In genomic region chr18:10081477-10081876, GRCh38 we compare ENCODE assay signal across 18 cellular contexts.
DNase-seq lines count a peak whose midpoint lies in the region; ATAC-seq and TF ChIP-seq lines count a peak whose summit lies in the region.
"Had no signal": no experiment of that assay in that cellular context is flagged by ENCODE, and none has a peak within 500 bp of the region (broad histone marks: within the 10 kb centered on the region; RNA-seq: fewer than 3 reads in every experiment).

No MANE protein-coding gene starts in this region.

- no peak overlapping the region for H3K4me3 ChIP-seq in right atrium auricular region
- H3K4me3 ChIP-seq in thyroid gland (replicated peaks in 1 of 3): no peak overlapping the region
- H3K4me3 ChIP-seq: SJCRH30 had no signal

- TF ChIP-seq POLR2A in thyroid gland (IDR thresholded peaks at IDR 0.05): no peak

- no peak overlapping the region for H3K27ac ChIP-seq in right atrium auricular region
- H3K27ac ChIP-seq in thyroid gland: no peak overlapping the region
- H3K27ac ChIP-seq: SJCRH30 had no signal

- H3K4me1 ChIP-seq in right atrium auricular region (no peaks in the 10 kb centered on the region), thyroid gland (peaks cover 0 to 15% of the 10 kb centered on the region in 2 donors)
- H3K4me1 ChIP-seq: SJCRH30 had no signal

- TF ChIP-seq CTCF in right atrium auricular region (IDR thresholded peaks at IDR 0.05) (no peak), thyroid gland (IDR thresholded peaks at IDR 0.05) (no peak), GM13977 (IDR thresholded peaks at IDR 0.05; ENCODE audit: extremely low read depth, insufficient read depth, missing control alignments) (no peak)

- 23 to 33% methylated on average over 4 of the region's 4 CpGs for WGBS in thyroid gland, 2 donors

- no peaks in the 10 kb centered on the region for H3K36me3 ChIP-seq in right atrium auricular region
- no peaks in the 10 kb centered on the region for H3K36me3 ChIP-seq in thyroid gland
- H3K36me3 ChIP-seq: SJCRH30 had no signal

- H3K27me3 ChIP-seq in right atrium auricular region (no peaks in the 10 kb centered on the region), thyroid gland (no peaks in the 10 kb centered on the region)
- H3K27me3 ChIP-seq: SJCRH30 had no signal

- DNase-seq in Right ventricle myocardium inferior (ENCODE audit: missing footprints) (no peak), right atrium auricular region (ENCODE audit: low spot score) (no peak), NCI-H524 (lab: John Stamatoyannopoulos, UW) (peak; percentile 18 to 68), fibroblast of gingiva (ENCODE audit: low read depth) (peak; percentile 17), thyroid gland (peak; percentile 7 to 13), C1 segment of cervical spinal cord (lab: John Stamatoyannopoulos, UW) (no peak), GM13977 (ENCODE audit: low spot score) (no peak)
- DNase-seq in stimulated activated CD4-positive, alpha-beta T cell treated with anti-CD3 and anti-CD28 coated beads, Interleukin-4, amount 100 ng/mL, for 24 hours: no peak
- DNase-seq: activated B cell treated with CpG ODN at 0.5 μM for 24 hours; activated CD8-positive, alpha-beta memory T cell treated with anti-CD3 and anti-CD28 coated beads for 24 hours; activated T-cell treated with anti-CD3 and anti-CD28 coated beads, Interleukin-2, amount 50 U/mL, for 72 hours; CD4-positive, alpha-beta memory T cell; EL; NCI-H226; stimulated activated CD4-positive, alpha-beta T cell treated with anti-CD3 and anti-CD28 coated beads, Interleukin-1b, Interleukin-23, amount 100 ng/mL, for 48 hours; T-helper 17 cell had no signal

- ATAC-seq in Right ventricle myocardium inferior: peak; percentile 36
- ATAC-seq: activated T-cell treated with anti-CD3 and anti-CD28 coated beads, Interleukin-2, amount 50 U/mL, for 72 hours; sciatic nerve; T-helper 17 cell had no signal

- intact Hi-C loops in Right ventricle myocardium inferior (cut with DNase I) (no loop called here), thyroid gland (cut with DNase I) (no loop called here)

- in situ Hi-C loops in GM13977 (cut with MboI; ENCODE audit: low pct_unique_long_range_greater_than_20kb, low sequenced_read_pairs, unreplicated experiment): no loop called here

- peaks cover 0 to 10% of the 10 kb centered on the region in 2 donors for H3K9me3 ChIP-seq in right atrium auricular region
- H3K9me3 ChIP-seq in thyroid gland: no peaks in the 10 kb centered on the region
- H3K9me3 ChIP-seq: SJCRH30 had no signal

Comparison
In these comparisons a context has a peak if more than half of its experiments do, and no peak if none do; other contexts are left out.
1. DNase-seq: peak in NCI-H524 (2 of 2), fibroblast of gingiva (single experiment) and thyroid gland (2 of 2); none in Right ventricle myocardium inferior (single experiment), right atrium auricular region (single experiment), C1 segment of cervical spinal cord (0 of 14), GM13977 (single experiment) and stimulated activated CD4-positive, alpha-beta T cell treated with anti-CD3 and anti-CD28 coated beads, Interleukin-4, amount 100 ng/mL, for 24 hours (single experiment).